9 cellular contexts compared by ENCODE assay signal in the genomic region with DNA sequence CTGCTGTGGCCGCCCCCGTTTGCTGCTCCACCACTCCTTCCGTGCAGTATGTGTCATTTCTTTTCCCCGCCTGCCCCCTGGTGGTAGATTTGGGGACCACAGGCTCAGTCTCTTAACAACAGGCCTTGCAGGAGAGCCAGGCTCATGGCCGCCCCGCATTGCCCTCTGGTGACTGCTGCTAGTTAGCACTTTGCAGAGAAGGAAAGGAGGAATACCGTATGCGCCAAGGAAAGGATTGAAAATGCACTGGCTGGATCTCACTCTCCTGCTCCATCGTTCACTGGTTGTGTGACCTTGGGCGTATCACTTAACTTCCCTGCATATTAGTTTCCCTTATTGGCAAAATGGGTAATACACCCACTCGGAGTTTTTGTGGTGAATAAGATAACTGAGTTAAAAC. TPM values are rescaled to one million over a fixed set of nuclear protein-coding genes. Genes with fewer than 3 reads are reported as not detected.
DNase-seq lines count a peak whose midpoint lies in the region; ATAC-seq and TF ChIP-seq lines count a peak whose summit lies in the region.
"Had no signal": no experiment of that assay in that cellular context is flagged by ENCODE, and none has a peak within 500 bp of the region (broad histone marks: within the 10 kb centered on the region; RNA-seq: fewer than 3 reads in every experiment).

No MANE protein-coding gene starts in this region.

- H3K9me3 ChIP-seq in CD8-positive, alpha-beta T cell (ENCODE audit: low read length), result no peaks in the 10 kb centered on the region
- no peaks in the 10 kb centered on the region for H3K9me3 ChIP-seq in left lung

- CTCF ChIA-PET in CD8-positive, alpha-beta T cell (lab: Charles Lee), result interaction anchor here (0.6 to 4.2 kb wide), 30 partner anchors 9 to 1765 kb away, joined by 3 to 44 read pairs (median 3); a partner anchor contains a TSS
- CTCF ChIA-PET in activated CD4-positive, alpha-beta T cell treated with anti-CD3 and anti-CD28 coated beads for 36 hours (lab: Charles Lee), result interaction anchor here (0.7 to 3.5 kb wide), 27 partner anchors 9 to 295 kb away, joined by 3 to 38 read pairs (median 4); a partner anchor contains a TSS

- peaks cover 11% of the 10 kb centered on the region for H3K4me1 Mint-ChIP-seq in CD8-positive, alpha-beta T cell (ENCODE audit: low read depth)
- H3K4me1 Mint-ChIP-seq in activated CD4-positive, alpha-beta T cell treated with anti-CD3 and anti-CD28 coated beads for 36 hours, result peaks cover 13% of the 10 kb centered on the region

- H3K36me3 Mint-ChIP-seq in CD8-positive, alpha-beta T cell, result no peaks in the 10 kb centered on the region
- no peaks in the 10 kb centered on the region for H3K36me3 Mint-ChIP-seq in activated CD4-positive, alpha-beta T cell treated with anti-CD3 and anti-CD28 coated beads for 36 hours (ENCODE audit: low read depth)

- no peak overlapping the region for H3K27ac ChIP-seq in CD8-positive, alpha-beta T cell (ENCODE audit: low read depth, low read length)
- H3K27ac ChIP-seq in left lung, result no peak overlapping the region

- H3K36me3 ChIP-seq in CD8-positive, alpha-beta T cell (ENCODE audit: insufficient read depth, low read length), result no peaks in the 10 kb centered on the region
- H3K36me3 ChIP-seq in left lung, result no peaks in the 10 kb centered on the region

- no peaks in the 10 kb centered on the region for H3K4me1 ChIP-seq in CD8-positive, alpha-beta T cell (ENCODE audit: insufficient read depth, low read length)
- peaks cover 0 to 6% of the 10 kb centered on the region in 2 donors for H3K4me1 ChIP-seq in left lung

- H3K9me3 Mint-ChIP-seq in CD8-positive, alpha-beta T cell, result no peaks in the 10 kb centered on the region
- no peaks in the 10 kb centered on the region for H3K9me3 Mint-ChIP-seq in activated CD4-positive, alpha-beta T cell treated with anti-CD3 and anti-CD28 coated beads for 36 hours (ENCODE audit: low read depth)

- H3K4me3 Mint-ChIP-seq in CD8-positive, alpha-beta T cell, result no peak overlapping the region
- no peak overlapping the region for H3K4me3 Mint-ChIP-seq in activated CD4-positive, alpha-beta T cell treated with anti-CD3 and anti-CD28 coated beads for 36 hours
- H3K4me3 Mint-ChIP-seq: activated naive CD8-positive, alpha-beta T cell had no signal

- ATAC-seq in CD8-positive, alpha-beta T cell, result peak; percentile 100
- ATAC-seq in GM19455 (IDR thresholded peaks at IDR 0.05; ENCODE audit: unreplicated experiment) (peak; percentile 99), HG03521 (IDR thresholded peaks at IDR 0.05; ENCODE audit: unreplicated experiment) (peak; percentile 99), left lung (peak; percentile 100)
- peak; percentile 100 for ATAC-seq in activated CD4-positive, alpha-beta T cell treated with anti-CD3 and anti-CD28 coated beads for 36 hours

- intact Hi-C loops in CD8-positive, alpha-beta T cell (cut with DNase I, micrococcal nuclease), result loop anchor here (1.0 to 5.0 kb wide), 12 partner anchors 38 to 1766 kb away; a partner anchor contains a TSS
- intact Hi-C loops in activated CD4-positive, alpha-beta T cell treated with anti-CD3 and anti-CD28 coated beads for 36 hours (cut with DNase I, micrococcal nuclease), result loop anchor here (1.0 to 5.0 kb wide), 8 partner anchors 39 to 1765 kb away; a partner anchor contains a TSS
- intact Hi-C loops in left lung (cut with DNase I), result loop anchor here in 1 of 2 donors (5.0 kb wide), 1 partner anchor 190 kb away; no protein-coding TSS in a partner anchor

- H3K27ac Mint-ChIP-seq in CD8-positive, alpha-beta T cell, result no peak overlapping the region
- H3K27ac Mint-ChIP-seq in activated CD4-positive, alpha-beta T cell treated with anti-CD3 and anti-CD28 coated beads for 36 hours, result no peak overlapping the region
- H3K27ac Mint-ChIP-seq: activated naive CD8-positive, alpha-beta T cell had no signal

- POLR2A ChIA-PET in CD8-positive, alpha-beta T cell (lab: Charles Lee), result interaction anchor here (1.3 kb wide), 1 partner anchor 294 kb away, joined by 4 read pairs; no protein-coding TSS in a partner anchor
- POLR2A ChIA-PET in activated CD4-positive, alpha-beta T cell treated with anti-CD3 and anti-CD28 coated beads for 36 hours (lab: Charles Lee), result no interaction called here

- peak; percentile 94 to 99 (median 98) for DNase-seq in CD8-positive, alpha-beta T cell
- DNase-seq in NCI-H526 (lab: John Stamatoyannopoulos, UW) (peak; percentile 91 to 96), cerebellum (ENCODE audit: low spot score) (peak; percentile 81), left lung (peak; percentile 95 to 97)
- peak; percentile 98 for DNase-seq in activated CD4-positive, alpha-beta T cell treated with anti-CD3 and anti-CD28 coated beads for 36 hours
- peak; percentile 90 to 99 (median 92) for DNase-seq in stimulated activated CD4-positive, alpha-beta T cell treated with anti-CD3 and anti-CD28 coated beads, TNF-alpha, amount 100 ng/mL, for 1 hour (ENCODE audit: low read depth in 3 of 3, low spot score in 1 of 3)

- TF ChIP-seq CTCF in CD8-positive, alpha-beta T cell (IDR thresholded peaks at IDR 0.05), result peak; percentile 93
- peak; percentile 98 to 99 for TF ChIP-seq CTCF in left lung (IDR thresholded peaks at IDR 0.05)

- H3K4me3 ChIP-seq in CD8-positive, alpha-beta T cell (ENCODE audit: low read depth, low read length), result no peak overlapping the region
- no peak overlapping the region for H3K4me3 ChIP-seq in left lung

- H3K27me3 ChIP-seq in CD8-positive, alpha-beta T cell (ENCODE audit: insufficient read depth, low read length), result no peaks in the 10 kb centered on the region
- H3K27me3 ChIP-seq in left lung, result peaks cover 0 to 18% of the 10 kb centered on the region in 2 donors

- peaks cover 2% of the 10 kb centered on the region for H3K27me3 Mint-ChIP-seq in CD8-positive, alpha-beta T cell (ENCODE audit: low read depth)
- H3K27me3 Mint-ChIP-seq in activated CD4-positive, alpha-beta T cell treated with anti-CD3 and anti-CD28 coated beads for 36 hours, result peaks cover 2% of the 10 kb centered on the region

RNA-seq across cellular contexts. Expression of a gene that starts 39.3 kb away (rescaled TPM):
- total RNA-seq in CD8-positive, alpha-beta T cell, result 10 to 100 TPM; 14.5 to 21.8 TPM
- total RNA-seq in activated CD4-positive, alpha-beta T cell treated with anti-CD3 and anti-CD28 coated beads for 36 hours, result 10 to 100 TPM; 10.3 to 12.2 TPM
- total RNA-seq in cerebellum (47.0 TPM), left lung (10 to 100 TPM; 11.6 to 14.3 TPM)
